In genomic region chr12:23350808-23351207, GRCh38 we compare ENCODE assay signal across 18 cellular contexts.
DNase-seq lines count a peak whose midpoint lies in the region; ATAC-seq, FAIRE-seq and TF ChIP-seq lines count a peak whose summit lies in the region.
"Had no signal": no experiment of that assay in that cellular context is flagged by ENCODE, and none has a peak within 500 bp of the region (broad histone marks: within the 10 kb centered on the region; RNA-seq: fewer than 3 reads in every experiment).

No MANE protein-coding gene starts in this region.

- no peak overlapping the region for H3K27ac ChIP-seq in pancreas
- H3K27ac ChIP-seq: dorsolateral prefrontal cortex had no signal

- ATAC-seq in GM18498 (IDR thresholded peaks at IDR 0.05; ENCODE audit: unreplicated experiment) (peak; percentile 94), GM19397 (IDR thresholded peaks at IDR 0.05; ENCODE audit: unreplicated experiment) (peak; percentile 81), HG02759 (IDR thresholded peaks at IDR 0.05; ENCODE audit: unreplicated experiment) (peak; percentile 81), HG03439 (IDR thresholded peaks at IDR 0.05; ENCODE audit: unreplicated experiment) (peak; percentile 87), pancreas (no peak)
- ATAC-seq: activated CD4-positive, alpha-beta T cell treated with anti-CD3 and anti-CD28 coated beads for 36 hours; activated T-cell treated with anti-CD3 and anti-CD28 coated beads, Interleukin-2, amount 50 U/mL, for 72 hours; HCT116; stimulated activated naive CD8-positive, alpha-beta T cell treated with anti-CD3 and anti-CD28 coated beads, Interleukin-15, Interleukin-2, amounts not matched to agents 100 U/mL and 50 U/mL, for 24 hours; T-cell had no signal

- no peak for TF ChIP-seq POLR2A in erythroblast (IDR thresholded peaks at IDR 0.05; ENCODE audit: low read length)

- H3K9me3 ChIP-seq in pancreas, result no peaks in the 10 kb centered on the region

- 56 to 69% methylated on average over 2 of the region's 2 CpGs for WGBS in pancreas, 2 donors

- intact Hi-C loops in pancreas (cut with DNase I), result no loop called here

- no peak for TF ChIP-seq CTCF in pancreas (IDR thresholded peaks at IDR 0.05)

- H3K4me3 ChIP-seq in pancreas, result no peak overlapping the region
- H3K4me3 ChIP-seq: dorsolateral prefrontal cortex had no signal

- no peaks in the 10 kb centered on the region for H3K4me1 ChIP-seq in pancreas

- no peak for DNase-seq in erythroblast (lab: John Stamatoyannopoulos, UW)
- DNase-seq in activated CD4-positive, CD25-positive, alpha-beta regulatory T cell treated with anti-CD3 and anti-CD28 coated beads, Interleukin-2, amount 50 U/mL, for 72 hours, result no peak
- DNase-seq in COLO829 (ENCODE audit: low spot score), result no peak
- no peak for DNase-seq in pancreas
- DNase-seq: activated CD4-positive, alpha-beta T cell treated with anti-CD3 and anti-CD28 coated beads for 36 hours; activated T-cell treated with anti-CD3 and anti-CD28 coated beads, Interleukin-2, amount 50 U/mL, for 72 hours; dorsolateral prefrontal cortex; naive B cell; NCI-H1930; stimulated activated CD4-positive, alpha-beta T cell treated with anti-CD3 and anti-CD28 coated beads, Interleukin-4, amount 100 ng/mL, for 1 hour; stimulated activated naive CD8-positive, alpha-beta T cell treated with anti-CD3 and anti-CD28 coated beads, Interleukin-15, Interleukin-2, amounts not matched to agents 100 U/mL and 50 U/mL, for 24 hours; T-cell had no signal

- H3K27me3 ChIP-seq in pancreas, result no peaks in the 10 kb centered on the region

- FAIRE-seq in pancreas (lab: Jason Lieb, UNC), result no peak
- FAIRE-seq: islet of Langerhans had no signal

- no peaks in the 10 kb centered on the region for H3K36me3 ChIP-seq in pancreas

Comparison
In these comparisons a context has a peak if more than half of its experiments do, and no peak if none do; other contexts are left out.
1. ATAC-seq: peak in GM18498 (single experiment), GM19397 (single experiment), HG02759 (single experiment) and HG03439 (single experiment); none in pancreas (0 of 4).